8 cellular contexts compared by ENCODE assay signal in the genomic region with DNA sequence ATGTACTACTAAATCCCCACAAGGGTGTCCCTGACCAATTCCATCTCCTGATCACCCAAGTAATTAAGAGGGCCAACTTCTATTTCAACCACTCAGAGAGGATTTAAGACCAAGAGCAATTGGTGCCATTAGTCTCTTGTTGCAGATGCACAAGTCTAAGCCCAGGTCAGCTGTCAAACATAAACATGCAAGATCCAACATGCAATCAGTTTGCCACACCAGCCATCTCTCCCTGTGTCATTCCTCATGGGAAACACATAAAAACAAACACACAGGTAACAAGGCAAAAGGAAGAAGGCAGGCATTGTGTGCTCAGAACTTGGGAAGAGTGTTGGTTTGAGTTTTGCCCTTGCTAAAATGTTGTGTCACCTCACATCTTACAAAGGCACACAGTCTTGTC.
"Had no signal": no experiment of that assay in that cellular context is flagged by ENCODE, and none has a peak within 500 bp of the region (broad histone marks: within the 10 kb centered on the region; RNA-seq: fewer than 3 reads in every experiment).

No MANE protein-coding gene starts in this region.

- H3K4me2 ChIP-seq: GM23338 had no signal

- DNase-seq: H9, HCEC 1CT, IMR-90 had no signal

- H3K4me3 ChIP-seq: GM23338, K562 had no signal

- H2AFZ ChIP-seq: GM23338 had no signal

- ATAC-seq: GM23338, K562 had no signal

- FAIRE-seq: H1, H54, HTR-8/SVneo, K562 had no signal
